1 cellular context compared by ENCODE assay signal in the genomic region with DNA sequence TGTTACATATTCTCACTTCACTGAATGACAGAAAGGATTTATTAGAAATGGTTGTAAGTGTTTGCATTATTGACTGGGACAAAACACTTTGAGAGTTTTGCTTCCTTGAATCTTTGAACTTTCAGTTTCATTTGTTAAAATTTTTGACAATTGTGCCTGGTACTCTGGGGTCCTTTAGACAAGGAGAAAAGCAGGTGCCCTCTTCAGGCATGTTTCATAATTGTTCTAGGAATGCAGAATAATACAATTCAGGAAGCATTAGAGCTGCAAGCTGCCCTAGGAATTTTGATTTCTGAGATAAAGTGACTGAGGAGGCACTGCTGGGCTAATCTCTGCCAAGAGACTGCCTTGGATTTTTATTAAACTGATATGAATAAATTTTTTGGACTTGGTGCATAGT.
TF ChIP-seq lines count a peak whose summit lies in the region.

No MANE protein-coding gene starts in this region.

TF ChIP-seq in neural cell, 6 proteins besides CTCF, POLR2A, EP300 and RAD21 (continued from another document):
- no peak for TF ChIP-seq REST (IDR thresholded peaks at IDR 0.05; ENCODE audit: borderline replicate concordance)
- TF ChIP-seq TAF1 (IDR thresholded peaks at IDR 0.05; ENCODE audit: low read depth), result no peak
- TF ChIP-seq SMC3 (conservative IDR thresholded peaks at IDR 0.05; ENCODE audit: poor library complexity), result no peak
- no peak for TF ChIP-seq POLR2AphosphoS5 (IDR thresholded peaks at IDR 0.05)
- TF ChIP-seq EZH2 (IDR thresholded peaks at IDR 0.05; ENCODE audit: borderline replicate concordance, insufficient read depth, low read length, poor library complexity, severe bottlenecking), result no peak
